Comparison of ENCODE assay signal across 1 cellular context in the genomic region with DNA sequence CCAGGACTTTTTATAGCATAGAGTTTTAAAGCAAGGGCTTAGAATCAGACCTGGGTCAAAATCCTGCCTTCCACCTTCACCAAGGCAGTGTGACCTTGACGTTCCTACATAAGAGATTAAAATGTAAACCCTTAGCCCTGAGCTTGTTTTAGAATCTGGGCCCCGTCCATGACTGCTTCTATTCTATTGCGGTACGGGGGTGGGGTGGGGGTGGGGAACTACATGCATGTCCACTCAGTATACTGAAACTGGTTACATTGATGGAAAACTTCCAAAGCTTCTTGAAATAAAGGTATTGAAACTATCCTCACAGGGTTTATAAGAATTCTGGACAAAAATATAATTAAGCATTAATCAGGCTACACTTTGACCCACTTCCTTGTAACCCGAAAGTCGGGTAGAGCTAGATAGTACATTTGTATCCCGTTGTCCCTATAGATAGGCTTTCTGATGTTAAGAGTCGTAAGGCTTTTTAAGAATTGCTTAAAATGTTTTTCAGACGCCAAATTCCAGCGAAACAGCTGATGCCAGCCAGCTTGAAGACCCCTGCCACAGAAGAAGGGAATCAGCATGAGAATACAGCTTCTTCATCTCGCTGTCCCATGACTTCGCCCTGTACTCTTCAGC.
A peak's percentile ranks its signal among the peaks of the same experiment; 100 is the strongest.
TF ChIP-seq lines count a peak whose summit lies in the region.

No MANE protein-coding gene starts in this region.

TF ChIP-seq in GM12878, 131 proteins besides CTCF, POLR2A, EP300 and RAD21 (continued from another document):
- TF ChIP-seq, protein P1, sequence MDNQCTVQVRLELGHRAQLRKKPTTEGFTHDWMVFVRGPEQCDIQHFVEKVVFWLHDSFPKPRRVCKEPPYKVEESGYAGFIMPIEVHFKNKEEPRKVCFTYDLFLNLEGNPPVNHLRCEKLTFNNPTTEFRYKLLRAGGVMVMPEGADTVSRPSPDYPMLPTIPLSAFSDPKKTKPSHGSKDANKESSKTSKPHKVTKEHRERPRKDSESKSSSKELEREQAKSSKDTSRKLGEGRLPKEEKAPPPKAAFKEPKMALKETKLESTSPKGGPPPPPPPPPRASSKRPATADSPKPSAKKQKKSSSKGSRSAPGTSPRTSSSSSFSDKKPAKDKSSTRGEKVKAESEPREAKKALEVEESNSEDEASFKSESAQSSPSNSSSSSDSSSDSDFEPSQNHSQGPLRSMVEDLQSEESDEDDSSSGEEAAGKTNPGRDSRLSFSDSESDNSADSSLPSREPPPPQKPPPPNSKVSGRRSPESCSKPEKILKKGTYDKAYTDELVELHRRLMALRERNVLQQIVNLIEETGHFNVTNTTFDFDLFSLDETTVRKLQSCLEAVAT (IDR thresholded peaks at IDR 0.05) = peak; percentile 73; the same call in 1 of the 2 replicates
- TF ChIP-seq IKZF1 (conservative IDR thresholded peaks at IDR 0.05) (no peak), ZNF207 (IDR thresholded peaks at IDR 0.05; ENCODE audit: borderline replicate concordance) (no peak), E2F8 (IDR thresholded peaks at IDR 0.05; ENCODE audit: low read depth, partially characterized antibody) (no peak), NBN (IDR thresholded peaks at IDR 0.05) (0 out of 2 replicates have a peak, but pooled peaks have one; percentile 3)
